ENCODE assay signal across 28 cellular contexts in genomic region chr2:50711714-50712113, GRCh38.
DNase-seq lines count a peak whose midpoint lies in the region; TF ChIP-seq lines count a peak whose summit lies in the region.
"Had no signal": no experiment of that assay in that cellular context is flagged by ENCODE, and none has a peak within 500 bp of the region (broad histone marks: within the 10 kb centered on the region; RNA-seq: fewer than 3 reads in every experiment).

No MANE protein-coding gene starts in this region.

- H3K9me3 ChIP-seq in esophagus squamous epithelium, result no peaks in the 10 kb centered on the region
- H3K9me3 ChIP-seq: A549; BE2C; BLaER1; BLaER1 treated with 17β-estradiol and CSF1 and Interleukin-3, amounts not matched to agents 10 nM and 100 nM; Caco-2 had no signal

- H3K27me3 ChIP-seq in esophagus squamous epithelium, result no peaks in the 10 kb centered on the region
- H3K27me3 ChIP-seq: BE2C; BLaER1; BLaER1 treated with 17β-estradiol and CSF1 and Interleukin-3, amounts not matched to agents 10 nM and 100 nM had no signal

- H3K36me3 ChIP-seq in esophagus squamous epithelium, result no peaks in the 10 kb centered on the region
- H3K36me3 ChIP-seq: BE2C; BLaER1; BLaER1 treated with 17β-estradiol and CSF1 and Interleukin-3, amounts not matched to agents 10 nM and 100 nM had no signal

- H3K4me1 ChIP-seq in esophagus squamous epithelium, result no peaks in the 10 kb centered on the region
- H3K4me1 ChIP-seq: A549; BE2C; BLaER1; BLaER1 treated with 17β-estradiol and CSF1 and Interleukin-3, amounts not matched to agents 10 nM and 100 nM had no signal

- TF ChIP-seq POLR2A in esophagus squamous epithelium (IDR thresholded peaks at IDR 0.05), result no peak

- intact Hi-C loops in esophagus squamous epithelium (cut with DNase I), result no loop called here

- 83% methylated on average over 5 of the region's 5 CpGs for WGBS in esophagus squamous epithelium, 2 donors

- H3K4me3 ChIP-seq in esophagus squamous epithelium, result no peak overlapping the region
- H3K4me3 ChIP-seq: A549; BLaER1; BLaER1 treated with 17β-estradiol and CSF1 and Interleukin-3, amounts not matched to agents 10 nM and 100 nM had no signal

- in situ Hi-C loops in KBM-7 (cut with MboI; ENCODE audit: low pct_unique_long_range_greater_than_20kb, low sequenced_read_pairs), result no loop called here

- DNase-seq in KBM-7 (no peak), esophagus squamous epithelium (lab: John Stamatoyannopoulos, UW) (no peak)
- DNase-seq: 8988T; ACHN; AML-193; BE2C; C1 segment of cervical spinal cord; Calu3; CD4-positive, alpha-beta memory T cell; CD4-positive, alpha-beta T cell; CD4-positive, CD25-positive, alpha-beta regulatory T cell; CD8-positive, alpha-beta memory T cell; CD8-positive, alpha-beta T cell; COR-L47; DMS 273 treated with DMSO at 0.1 percent for 48 hours; DMS153; DMS53; DMS79; DMS79 treated with DMSO at 0.1 percent for 48 hours; DND-41; EL had no signal

- H3K27ac ChIP-seq in 22Rv1, result peak overlapping the region; percentile 80
- H3K27ac ChIP-seq in VCaP, result 0 out of 2 replicates have a peak overlapping the region, but pooled peaks have one; percentile 16
- H3K27ac ChIP-seq in esophagus squamous epithelium, result no peak overlapping the region
- H3K27ac ChIP-seq: A549; BLaER1; BLaER1 treated with 17β-estradiol and CSF1 and Interleukin-3, amounts not matched to agents 10 nM and 100 nM; C4-2B had no signal

- TF ChIP-seq CTCF in 22Rv1 (IDR thresholded peaks at IDR 0.05) (no peak), VCaP (conservative IDR thresholded peaks at IDR 0.05) (no peak), esophagus squamous epithelium (IDR thresholded peaks at IDR 0.05) (no peak)

Comparison
In these comparisons a context has a peak if more than half of its experiments do, and no peak if none do; other contexts are left out.
1. H3K27ac ChIP-seq: peak in 22Rv1 (single experiment) and VCaP (single experiment); none in esophagus squamous epithelium (0 of 4).